Comparison of ENCODE assay signal across 1 cellular context in genomic region chr11:2449548-2450320, GRCh38.
TF ChIP-seq lines count a peak whose summit lies in the region.

No MANE protein-coding gene starts in this region.

TF ChIP-seq in HepG2, 621 proteins besides CTCF, POLR2A, EP300 and RAD21:
- no peak for TF ChIP-seq ZNF790 (CRISPR knock-in tag; IDR thresholded peaks at IDR 0.05; ENCODE audit: borderline replicate concordance)
- TF ChIP-seq DNMT1 (CRISPR knock-in tag; IDR thresholded peaks at IDR 0.05): no peak
- no peak for TF ChIP-seq NR0B2 (CRISPR knock-in tag; IDR thresholded peaks at IDR 0.05)
- no peak for TF ChIP-seq ZNF34 (CRISPR knock-in tag; IDR thresholded peaks at IDR 0.05; ENCODE audit: borderline replicate concordance)
- no peak for TF ChIP-seq ZNF616 (CRISPR knock-in tag; IDR thresholded peaks at IDR 0.05; ENCODE audit: low read depth)
- TF ChIP-seq EZH2 (conservative IDR thresholded peaks at IDR 0.05; ENCODE audit: low read depth, low read length): 0 out of 2 replicates have a peak, but pooled peaks have one; percentile 1
- no peak for TF ChIP-seq NONO (IDR thresholded peaks at IDR 0.05)
- TF ChIP-seq NONO (CRISPR knock-in tag; conservative IDR thresholded peaks at IDR 0.05): no peak
- TF ChIP-seq EHMT2 (IDR thresholded peaks at IDR 0.05; ENCODE audit: borderline replicate concordance, low read depth, low read length): no peak
TF ChIP-seq in HepG2: peak in this region for 1.
